Comparison of ENCODE assay signal across 8 cellular contexts in genomic region chr1:220776725-220777326, GRCh38. TPM values are rescaled to one million over a fixed set of nuclear protein-coding genes. Genes with fewer than 3 reads are reported as not detected.
A peak's percentile ranks its signal among the peaks of the same experiment; 100 is the strongest.
DNase-seq lines count a peak whose midpoint lies in the region; ATAC-seq and TF ChIP-seq lines count a peak whose summit lies in the region.

No MANE protein-coding gene starts in this region.

- intact Hi-C loops in esophagus squamous epithelium (cut with DNase I) (loop anchor here (10.0 kb wide), 1 partner anchor 82 kb away; the partner anchor contains the start of gene C1orf115), stomach (cut with DNase I; ENCODE audit: low total_unique reads) (loop anchor here (5.0 kb wide), 1 partner anchor 95 kb away; no protein-coding TSS in a partner anchor)

- TF ChIP-seq POLR2A in esophagus squamous epithelium (IDR thresholded peaks at IDR 0.05) (no peak), stomach (IDR thresholded peaks at IDR 0.05) (no peak)

- no peak overlapping the region for H3K4me3 ChIP-seq in esophagus squamous epithelium
- H3K4me3 ChIP-seq in stomach: no peak overlapping the region

- H3K36me3 ChIP-seq in esophagus squamous epithelium (peaks cover 0 to 26% (median 0%) of the 10 kb centered on the region in 3 donors), stomach (peaks cover 0 to 47% (median 42%) of the 10 kb centered on the region in 4 donors)

- H3K4me3 Mint-ChIP-seq in nephron: no peak overlapping the region

- TF ChIP-seq CTCF in esophagus squamous epithelium (IDR thresholded peaks at IDR 0.05) (peak; percentile 66 to 90 (median 84)), nephron (IDR thresholded peaks at IDR 0.05; ENCODE audit: unreplicated experiment in 3 of 3) (peak; percentile 89 to 95 (median 93)), stomach (IDR thresholded peaks at IDR 0.05) (peak in 5 of 7 experiments; percentile 82 to 95 (median 86))

- H3K36me3 Mint-ChIP-seq in nephron (ENCODE audit: low read depth): no peaks in the 10 kb centered on the region

- no peak for TF ChIP-seq EP300 in stomach (IDR thresholded peaks at IDR 0.05)

- H3K27me3 ChIP-seq in esophagus squamous epithelium (no peaks in the 10 kb centered on the region), stomach (no peaks in the 10 kb centered on the region)

- DNase-seq in DMS 273 treated with DMSO at 0.1 percent for 48 hours (lab: John Stamatoyannopoulos, UW) (peak; percentile 13), NOMO-1 treated with DMSO at 0.1 percent for 48 hours (lab: John Stamatoyannopoulos, UW; ENCODE audit: unreplicated experiment) (peak; percentile 44), activated T-cell treated with anti-CD3 and anti-CD28 coated beads for 24 hours (ENCODE audit: low read depth) (peak; percentile 50), esophagus squamous epithelium (lab: John Stamatoyannopoulos, UW) (no peak), stomach (peak; percentile 90)

- no peak overlapping the region for H3K27ac Mint-ChIP-seq in nephron

- ATAC-seq in GM19467 (IDR thresholded peaks at IDR 0.05; ENCODE audit: unreplicated experiment) (peak; percentile 91), HG03571 (IDR thresholded peaks at IDR 0.05; ENCODE audit: unreplicated experiment) (peak; percentile 81)

- no peaks in the 10 kb centered on the region for H3K4me1 Mint-ChIP-seq in nephron

- H3K9me3 Mint-ChIP-seq in nephron: no peaks in the 10 kb centered on the region

- H3K9me3 ChIP-seq in esophagus squamous epithelium (no peaks in the 10 kb centered on the region), stomach (no peaks in the 10 kb centered on the region)

- H3K27ac ChIP-seq in esophagus squamous epithelium (no peak overlapping the region), stomach (no peak overlapping the region)

- H3K4me1 ChIP-seq in esophagus squamous epithelium (no peaks in the 10 kb centered on the region), stomach (peaks cover 0 to 13% (median 6%) of the 10 kb centered on the region in 4 donors)

- 26 to 27% methylated on average over 14 to 18 of the region's 19 CpGs for WGBS in esophagus squamous epithelium, 2 donors
- WGBS in stomach, 5 donors: 25 to 31% (median 29%) methylated on average over 18 to 19 of the region's 19 CpGs

- H3K27me3 Mint-ChIP-seq in nephron (ENCODE audit: low read depth): no peaks in the 10 kb centered on the region

RNA-seq across cellular contexts. Expression of gene MTARC1, which starts 9.9 kb away (rescaled TPM):
- total RNA-seq in esophagus squamous epithelium (10 to 100 TPM in 1 of 4 donors, 1 to 10 TPM in 3; 2.3 to 12.2 (median 4.9) TPM), stomach (1 to 10 TPM in 4 of 5 donors, under 1 TPM in 1; under 0.01 to 9.9 (median 8.5) TPM)
- polyA plus RNA-seq in stomach: 1 to 10 TPM; 5.8 to 6.5 (median 5.9) TPM

RNA-seq across cellular contexts. Expression of gene MTARC2, which starts 28.7 kb away (rescaled TPM):
- total RNA-seq in esophagus squamous epithelium (1 to 10 TPM; 1.5 to 6.7 (median 6.1) TPM), stomach (10 to 100 TPM in 4 of 5 donors, 1 to 10 TPM in 1; 9.9 to 83.4 (median 51.3) TPM)
- polyA plus RNA-seq in stomach: 10 to 100 TPM in 2 of 3 donors, 1 to 10 TPM in 1; 7.3 to 18.3 (median 11.3) TPM
